2 cellular contexts compared by ENCODE assay signal in genomic region chr10:7397049-7397448, GRCh38.
A peak's percentile ranks its signal among the peaks of the same experiment; 100 is the strongest.
TF ChIP-seq lines count a peak whose summit lies in the region.

No MANE protein-coding gene starts in this region.

TF ChIP-seq in HEK293, 187 proteins besides CTCF, POLR2A, EP300 and RAD21:
- no peak for TF ChIP-seq RBAK (tag by site-specific recombination; IDR thresholded peaks at IDR 0.05)
- TF ChIP-seq, protein P1, sequence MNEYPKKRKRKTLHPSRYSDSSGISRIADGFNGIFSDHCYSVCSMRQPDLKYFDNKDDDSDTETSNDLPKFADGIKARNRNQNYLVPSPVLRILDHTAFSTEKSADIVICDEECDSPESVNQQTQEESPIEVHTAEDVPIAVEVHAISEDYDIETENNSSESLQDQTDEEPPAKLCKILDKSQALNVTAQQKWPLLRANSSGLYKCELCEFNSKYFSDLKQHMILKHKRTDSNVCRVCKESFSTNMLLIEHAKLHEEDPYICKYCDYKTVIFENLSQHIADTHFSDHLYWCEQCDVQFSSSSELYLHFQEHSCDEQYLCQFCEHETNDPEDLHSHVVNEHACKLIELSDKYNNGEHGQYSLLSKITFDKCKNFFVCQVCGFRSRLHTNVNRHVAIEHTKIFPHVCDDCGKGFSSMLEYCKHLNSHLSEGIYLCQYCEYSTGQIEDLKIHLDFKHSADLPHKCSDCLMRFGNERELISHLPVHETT (tag by site-specific recombination; IDR thresholded peaks at IDR 0.05), result no peak
- TF ChIP-seq PRDM1 (tag by site-specific recombination; IDR thresholded peaks at IDR 0.05), result peak; percentile 78
- TF ChIP-seq ZNF335 (tag by site-specific recombination; conservative IDR thresholded peaks at IDR 0.05), result 0 out of 2 replicates have a peak, but pooled peaks have one; percentile 19
- TF ChIP-seq ZNF654 (tag by site-specific recombination; IDR thresholded peaks at IDR 0.05; ENCODE audit: low read depth), result no peak
- TF ChIP-seq ZNF600 (tag by site-specific recombination; IDR thresholded peaks at IDR 0.05), result peak; percentile 42; the same call in 1 of the 2 replicates
- no peak for TF ChIP-seq ZNF792 (tag by site-specific recombination; IDR thresholded peaks at IDR 0.05)

TF ChIP-seq in SK-N-SH, 30 proteins besides CTCF, POLR2A, EP300 and RAD21 (continued from another document):
- TF ChIP-seq YY1 (IDR thresholded peaks at IDR 0.05; ENCODE audit: low read depth) (no peak), EZH2phosphoT487 (IDR thresholded peaks at IDR 0.05; ENCODE audit: borderline replicate concordance, low read depth) (no peak), TEAD4 (IDR thresholded peaks at IDR 0.05; ENCODE audit: borderline replicate concordance, insufficient read depth) (no peak), MEF2A (IDR thresholded peaks at IDR 0.05; ENCODE audit: borderline replicate concordance, low read depth) (no peak), TCF12 (IDR thresholded peaks at IDR 0.05) (no peak), JUND (IDR thresholded peaks at IDR 0.05) (no peak), RXRA (IDR thresholded peaks at IDR 0.05; ENCODE audit: borderline replicate concordance, low read depth) (no peak), FOSL2 (IDR thresholded peaks at IDR 0.05; ENCODE audit: borderline replicate concordance, low read depth) (no peak), FOXJ3 (CRISPR knock-in tag; IDR thresholded peaks at IDR 0.05) (no peak), RCOR1 (IDR thresholded peaks at IDR 0.05; ENCODE audit: low read length) (no peak), ELF1 (IDR thresholded peaks at IDR 0.05) (no peak)
- TF ChIP-seq, protein P2, sequence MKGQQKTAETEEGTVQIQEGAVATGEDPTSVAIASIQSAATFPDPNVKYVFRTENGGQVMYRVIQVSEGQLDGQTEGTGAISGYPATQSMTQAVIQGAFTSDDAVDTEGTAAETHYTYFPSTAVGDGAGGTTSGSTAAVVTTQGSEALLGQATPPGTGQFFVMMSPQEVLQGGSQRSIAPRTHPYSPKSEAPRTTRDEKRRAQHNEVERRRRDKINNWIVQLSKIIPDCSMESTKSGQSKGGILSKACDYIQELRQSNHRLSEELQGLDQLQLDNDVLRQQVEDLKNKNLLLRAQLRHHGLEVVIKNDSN (IDR thresholded peaks at IDR 0.05; ENCODE audit: borderline replicate concordance, low read depth), result no peak
- TF ChIP-seq, protein P3, sequence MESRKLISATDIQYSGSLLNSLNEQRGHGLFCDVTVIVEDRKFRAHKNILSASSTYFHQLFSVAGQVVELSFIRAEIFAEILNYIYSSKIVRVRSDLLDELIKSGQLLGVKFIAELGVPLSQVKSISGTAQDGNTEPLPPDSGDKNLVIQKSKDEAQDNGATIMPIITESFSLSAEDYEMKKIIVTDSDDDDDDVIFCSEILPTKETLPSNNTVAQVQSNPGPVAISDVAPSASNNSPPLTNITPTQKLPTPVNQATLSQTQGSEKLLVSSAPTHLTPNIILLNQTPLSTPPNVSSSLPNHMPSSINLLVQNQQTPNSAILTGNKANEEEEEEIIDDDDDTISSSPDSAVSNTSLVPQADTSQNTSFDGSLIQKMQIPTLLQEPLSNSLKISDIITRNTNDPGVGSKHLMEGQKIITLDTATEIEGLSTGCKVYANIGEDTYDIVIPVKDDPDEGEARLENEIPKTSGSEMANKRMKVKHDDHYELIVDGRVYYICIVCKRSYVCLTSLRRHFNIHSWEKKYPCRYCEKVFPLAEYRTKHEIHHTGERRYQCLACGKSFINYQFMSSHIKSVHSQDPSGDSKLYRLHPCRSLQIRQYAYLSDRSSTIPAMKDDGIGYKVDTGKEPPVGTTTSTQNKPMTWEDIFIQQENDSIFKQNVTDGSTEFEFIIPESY (IDR thresholded peaks at IDR 0.05; ENCODE audit: borderline replicate concordance, low read depth), result no peak
